ENCODE assay signal across 32 cellular contexts in genomic region chr11:44778200-44779100, GRCh38. TPM values are rescaled to one million over a fixed set of nuclear protein-coding genes. Genes with fewer than 3 reads are reported as not detected.
A peak's percentile ranks its signal among the peaks of the same experiment; 100 is the strongest.
DNase-seq lines count a peak whose midpoint lies in the region; ATAC-seq and TF ChIP-seq lines count a peak whose summit lies in the region.
"Had no signal": no experiment of that assay in that cellular context is flagged by ENCODE, and none has a peak within 500 bp of the region (broad histone marks: within the 10 kb centered on the region; RNA-seq: fewer than 3 reads in every experiment).

No MANE protein-coding gene starts in this region.

- WGBS in esophagus muscularis mucosa, result 97% methylated on average over 4 of the region's 5 CpGs

- peaks cover 6% of the 10 kb centered on the region for H3K36me3 Mint-ChIP-seq in neural crest cell (ENCODE audit: low read depth)
- H3K36me3 Mint-ChIP-seq: activated naive CD4-positive, alpha-beta T cell treated with anti-CD3 and anti-CD28 coated beads, Interleukin-2, amount 50 U/mL, for 72 hours had no signal

- intact Hi-C loops in esophagus muscularis mucosa (cut with DNase I), result loop anchor here (5.0 kb wide), 2 partner anchors 51 to 114 kb away; partner anchors contain the start of gene TSPAN18
- intact Hi-C loops in mucosa of descending colon (cut with DNase I, micrococcal nuclease), result no loop called here

- peak overlapping the region; percentile 63 for H3K27ac Mint-ChIP-seq in neural crest cell (ENCODE audit: unreplicated experiment)
- H3K27ac Mint-ChIP-seq: activated CD8-positive, alpha-beta T cell treated with anti-CD3 and anti-CD28 coated beads, Interleukin-2, amount 10 ng/mL, durations not matched to agents 7 days and 5 days; activated naive CD4-positive, alpha-beta T cell treated with anti-CD3 and anti-CD28 coated beads, Interleukin-2, amount 50 U/mL, for 72 hours; activated T-helper 2 cell treated with anti-CD3 and anti-CD28 coated beads, Interferon-gamma antibody, Interleukin-2, Interleukin-4, amounts not matched to agents 10 μg/mL and 5 μg/mL and 100 μg/mL, durations not matched to agents 14 hours and 24 hours and 36 hours; nephron progenitor cell had no signal

- no peaks in the 10 kb centered on the region for H4K20me1 ChIP-seq in BLaER1 treated with 17β-estradiol and CSF1 and Interleukin-3, amounts not matched to agents 10 nM and 100 nM

- TF ChIP-seq CTCF in esophagus muscularis mucosa (IDR thresholded peaks at IDR 0.05) (no peak), neural crest cell (conservative IDR thresholded peaks at IDR 0.05) (no peak), mucosa of descending colon (IDR thresholded peaks at IDR 0.05) (no peak)

- no peak for TF ChIP-seq POLR2A in esophagus muscularis mucosa (IDR thresholded peaks at IDR 0.05; ENCODE audit: low read depth)

- TF ChIP-seq EP300 in esophagus muscularis mucosa (IDR thresholded peaks at IDR 0.05), result no peak

- peaks cover 0 to 20% (median 0%) of the 10 kb centered on the region in 11 experiments; a peak in 7 of 22 replicates for H3K9me3 ChIP-seq in BLaER1 treated with 17β-estradiol and CSF1 and Interleukin-3, amounts not matched to agents 10 nM and 100 nM (replicated peaks in 1 of 11)
- no peaks in the 10 kb centered on the region for H3K9me3 ChIP-seq in esophagus muscularis mucosa
- no peaks in the 10 kb centered on the region for H3K9me3 ChIP-seq in mucosa of descending colon
- H3K9me3 ChIP-seq: HAP-1, pancreas, Peyer's patch, right lobe of liver, transverse colon had no signal

- ATAC-seq in HG03025 (IDR thresholded peaks at IDR 0.05; ENCODE audit: low FRiP score, unreplicated experiment), result no peak
- no peak for ATAC-seq in mucosa of descending colon
- ATAC-seq: activated CD8-positive, alpha-beta T cell treated with anti-CD3 and anti-CD28 coated beads, Interleukin-2, amount 10 ng/mL, durations not matched to agents 7 days and 5 days; activated naive CD4-positive, alpha-beta T cell treated with anti-CD3 and anti-CD28 coated beads, Interleukin-2, amount 50 U/mL, for 72 hours; pancreas; right lobe of liver had no signal

- no peak overlapping the region for H3K4me3 Mint-ChIP-seq in neural crest cell
- H3K4me3 Mint-ChIP-seq: activated CD8-positive, alpha-beta T cell treated with anti-CD3 and anti-CD28 coated beads, Interleukin-2, amount 10 ng/mL, durations not matched to agents 7 days and 5 days; nephron progenitor cell had no signal

- H3K27me3 Mint-ChIP-seq in neural crest cell (ENCODE audit: low read depth), result no peaks in the 10 kb centered on the region

- H3K9ac ChIP-seq in BLaER1 treated with 17β-estradiol and CSF1 and Interleukin-3, amounts not matched to agents 10 nM and 100 nM, result no peak overlapping the region

- H3K36me3 ChIP-seq in BLaER1 treated with 17β-estradiol and CSF1 and Interleukin-3, amounts not matched to agents 10 nM and 100 nM, result no peaks in the 10 kb centered on the region
- H3K36me3 ChIP-seq in esophagus muscularis mucosa (no peaks in the 10 kb centered on the region), mucosa of descending colon (ENCODE audit: low read depth) (no peaks in the 10 kb centered on the region)
- H3K36me3 ChIP-seq: HAP-1, pancreas, Peyer's patch, right lobe of liver, transverse colon had no signal

- no peak overlapping the region for H3K4me3 ChIP-seq in BLaER1 treated with 17β-estradiol and CSF1 and Interleukin-3, amounts not matched to agents 10 nM and 100 nM
- H3K4me3 ChIP-seq in esophagus muscularis mucosa (no peak overlapping the region), mucosa of descending colon (no peak overlapping the region)
- H3K4me3 ChIP-seq: HAP-1, pancreas, Peyer's patch, right lobe of liver, transverse colon had no signal

- H3K4me2 ChIP-seq in BLaER1 treated with 17β-estradiol and CSF1 and Interleukin-3, amounts not matched to agents 10 nM and 100 nM, result peak overlapping the region in 8 of 11 experiments; percentile 47 to 73 (median 52); a peak in 16 of 22 replicates

- DNase-seq in OCI-M1 (lab: John Stamatoyannopoulos, UW) (peak; percentile 82), esophagus muscularis mucosa (ENCODE audit: extremely low spot score) (no peak), neural crest cell (ENCODE audit: low read depth, low spot score) (no peak), NCI-H69 (lab: John Stamatoyannopoulos, UW) (no peak), MV-4-11 (lab: John Stamatoyannopoulos, UW) (no peak), mucosa of descending colon (no peak)
- DNase-seq: activated CD4-positive, alpha-beta T cell treated with anti-CD3 and anti-CD28 coated beads for 4 hours; activated CD8-positive, alpha-beta T cell treated with anti-CD3 and anti-CD28 coated beads, Interleukin-2, amount 10 ng/mL, durations not matched to agents 7 days and 5 days; amygdala; C1 segment of cervical spinal cord; DMS153; effector CD4-positive, alpha-beta T cell; Kasumi-1; kidney glomerular epithelial cell; NCI-H1436; NCI-H2081 treated with DMSO at 0.1 percent for 48 hours; NCI-H2227 treated with DMSO at 0.1 percent for 48 hours; NCI-H748 treated with DMSO at 0.1 percent for 48 hours; nephron progenitor cell; pancreas; stimulated activated CD4-positive, alpha-beta T cell treated with anti-CD3 and anti-CD28 coated beads, Interleukin-4, amount 100 ng/mL, for 4 hours; SW 1271; T-helper 9 cell; transverse colon had no signal

- H3K4me1 Mint-ChIP-seq in neural crest cell, result peaks cover 71% of the 10 kb centered on the region

- no peaks in the 10 kb centered on the region for H3K9me3 Mint-ChIP-seq in neural crest cell
- H3K9me3 Mint-ChIP-seq: activated naive CD4-positive, alpha-beta T cell treated with anti-CD3 and anti-CD28 coated beads, Interleukin-2, amount 50 U/mL, for 72 hours; activated T-helper 2 cell treated with anti-CD3 and anti-CD28 coated beads, Interferon-gamma antibody, Interleukin-2, Interleukin-4, amounts not matched to agents 10 μg/mL and 5 μg/mL and 100 μg/mL, durations not matched to agents 14 hours and 24 hours and 36 hours; nephron progenitor cell had no signal

- peaks cover 13 to 44% (median 38%) of the 10 kb centered on the region in 10 experiments for H3K4me1 ChIP-seq in BLaER1 treated with 17β-estradiol and CSF1 and Interleukin-3, amounts not matched to agents 10 nM and 100 nM
- H3K4me1 ChIP-seq in esophagus muscularis mucosa (peaks cover 64 to 99% (median 79%) of the 10 kb centered on the region in 4 donors), mucosa of descending colon (ENCODE audit: low read depth) (no peaks in the 10 kb centered on the region)
- H3K4me1 ChIP-seq: HAP-1, pancreas, right lobe of liver had no signal

- no peak overlapping the region for H3K27ac ChIP-seq in BLaER1 treated with 17β-estradiol and CSF1 and Interleukin-3, amounts not matched to agents 10 nM and 100 nM
- H3K27ac ChIP-seq in esophagus muscularis mucosa (replicated peaks in 1 of 4), result peak overlapping the region; percentile 34 to 85 (median 57)
- H3K27ac ChIP-seq: epithelial cell of prostate, pancreas, Peyer's patch, right lobe of liver, transverse colon had no signal

- peaks cover 0 to 9% (median 0%) of the 10 kb centered on the region in 11 experiments; a peak in 1 of 22 replicates for H3K27me3 ChIP-seq in BLaER1 treated with 17β-estradiol and CSF1 and Interleukin-3, amounts not matched to agents 10 nM and 100 nM
- no peaks in the 10 kb centered on the region for H3K27me3 ChIP-seq in esophagus muscularis mucosa
- H3K27me3 ChIP-seq: pancreas, Peyer's patch, right lobe of liver had no signal

RNA-seq across cellular contexts. Expression of gene TSPAN18, which starts 51.7 kb away (rescaled TPM):
- total RNA-seq in esophagus muscularis mucosa (10 to 100 TPM; 27.7 to 70.1 (median 50.2) TPM), neural crest cell (116 and 125 TPM in 2 replicates), mucosa of descending colon (10 to 100 TPM in 1 of 3 donors, 1 to 10 TPM in 2; 3.6 to 63.2 (median 8.5) TPM)

Comparison
In these comparisons a context has a peak if more than half of its experiments do, and no peak if none do; other contexts are left out.
1. H3K27ac ChIP-seq: peak in esophagus muscularis mucosa (4 of 4); none in BLaER1 treated with 17β-estradiol and CSF1 and Interleukin-3, amounts not matched to agents 10 nM and 100 nM (0 of 11).